8 cellular contexts compared by ENCODE assay signal in the genomic region with DNA sequence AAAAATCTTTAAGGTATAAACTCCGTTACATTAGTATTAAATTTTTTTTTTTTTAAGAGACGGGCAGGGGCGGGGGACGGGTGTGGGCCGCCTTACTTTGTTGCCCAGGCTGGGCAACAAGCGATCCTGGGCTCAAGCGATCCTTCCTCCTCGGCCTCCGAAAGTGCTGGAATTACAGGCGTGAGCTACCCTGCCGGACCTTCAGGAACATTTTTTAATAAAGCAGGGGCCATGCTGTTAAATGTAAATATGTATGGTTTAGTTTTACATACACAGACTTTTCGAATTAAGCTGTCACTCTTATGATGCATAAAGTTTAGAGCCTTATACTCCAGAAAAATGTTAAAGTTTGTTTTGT. TPM values are rescaled to one million over a fixed set of nuclear protein-coding genes. Genes with fewer than 3 reads are reported as not detected.
DNase-seq lines count a peak whose midpoint lies in the region; ATAC-seq and TF ChIP-seq lines count a peak whose summit lies in the region.

No MANE protein-coding gene starts in this region.

- CTCF ChIA-PET in RWPE1 (lab: Yijun Ruan, JAX) = interaction anchor here (0.5 to 0.7 kb wide), 3 partner anchors 36 to 67 kb away, joined by 3 to 4 read pairs (median 4); no protein-coding TSS in a partner anchor

- TF ChIP-seq CTCF in RWPE1 (conservative IDR thresholded peaks at IDR 0.05; ENCODE audit: low read depth) = no peak
- no peak for TF ChIP-seq CTCF in fibroblast of lung (conservative IDR thresholded peaks at IDR 0.05 in 1 of 2, IDR thresholded peaks at IDR 0.05 in 1 of 2; ENCODE audit: low read depth in 1 of 2, low read length in 2 of 2)
- TF ChIP-seq CTCF in prostate gland (IDR thresholded peaks at IDR 0.05) = no peak

- 7% methylated on average over 12 of the region's 12 CpGs for WGBS in prostate gland

- H3K4me1 ChIP-seq in ES-I3 (ENCODE audit: insufficient read depth, low read length) = no peaks in the 10 kb centered on the region
- no peaks in the 10 kb centered on the region for H3K4me1 ChIP-seq in fibroblast of lung (ENCODE audit: control insufficient read depth, extremely low read depth, insufficient read depth, low read length)
- no peaks in the 10 kb centered on the region for H3K4me1 ChIP-seq in prostate gland (replicated peaks)

- H3K4me2 ChIP-seq in fibroblast of lung (ENCODE audit: extremely low read depth, insufficient read depth, low read length) = peak overlapping the region; percentile 80

- H3K9ac ChIP-seq in ES-I3 (ENCODE audit: low read depth, low read length) (peak overlapping the region; percentile 69), fibroblast of lung (ENCODE audit: insufficient read depth, low read length) (peak overlapping the region; percentile 34)

- H3K36me3 ChIP-seq in ES-I3 (ENCODE audit: insufficient read depth, low read length) = no peaks in the 10 kb centered on the region
- no peaks in the 10 kb centered on the region for H3K36me3 ChIP-seq in fibroblast of lung (ENCODE audit: control insufficient read depth, insufficient read depth, low read length)
- H3K36me3 ChIP-seq in prostate gland = no peaks in the 10 kb centered on the region

- H3K9me3 ChIP-seq in ES-I3 (ENCODE audit: control insufficient read depth, insufficient read depth, low read length) (no peaks in the 10 kb centered on the region), fibroblast of lung (ENCODE audit: control insufficient read depth, insufficient read depth, low read depth, low read length) (no peaks in the 10 kb centered on the region), prostate gland (no peaks in the 10 kb centered on the region)

- H3K27ac ChIP-seq in RWPE1 = peak overlapping the region; percentile 70
- H3K27ac ChIP-seq in fibroblast of lung (ENCODE audit: insufficient read depth, low read length) = peak overlapping the region; percentile 47
- H3K27ac ChIP-seq in prostate gland = peak overlapping the region; percentile 96 to 99

- H3K27me3 ChIP-seq in fibroblast of lung (ENCODE audit: control insufficient read depth, insufficient read depth, low read length) = no peaks in the 10 kb centered on the region
- H3K27me3 ChIP-seq in prostate gland (replicated peaks; ENCODE audit: insufficient read depth) = no peaks in the 10 kb centered on the region

- H3K4me3 ChIP-seq in fibroblast of lung (replicated peaks in 1 of 4; ENCODE audit: control extremely low read depth in 1 of 4, insufficient read depth in 1 of 4, low read depth in 3 of 4, low read length in 4 of 4) = peak overlapping the region; percentile 62 to 96 (median 88)
- H3K4me3 ChIP-seq in prostate gland = peak overlapping the region; percentile 73 to 86

- no peaks in the 10 kb centered on the region for H4K20me1 ChIP-seq in fibroblast of lung (ENCODE audit: control insufficient read depth, extremely low read depth, insufficient read depth, low read length)

- H3K79me2 ChIP-seq in fibroblast of lung (ENCODE audit: control insufficient read depth, insufficient read depth, low read length) = peaks cover 69% of the 10 kb centered on the region

- no peak overlapping the region for H2AFZ ChIP-seq in fibroblast of lung (ENCODE audit: low read length)

- intact Hi-C loops in prostate gland (cut with DNase I) = no loop called here

- no peak for TF ChIP-seq POLR2A in prostate gland (IDR thresholded peaks at IDR 0.05)

- POLR2A ChIA-PET in RWPE1 (lab: Yijun Ruan, JAX; ENCODE audit: low non-redundant PET) = interaction anchor here (0.8 kb wide), 1 partner anchor 36 kb away, joined by 3 read pairs; no protein-coding TSS in a partner anchor

- DNase-seq in RWPE1 (ENCODE audit: low spot score) (no peak), fibroblast of lung (ENCODE audit: low read depth in 2 of 2) (no peak), prostate gland (ENCODE audit: low spot score) (no peak)

- no peak for ATAC-seq in GM18867 (IDR thresholded peaks at IDR 0.05; ENCODE audit: unreplicated experiment)
- no peak for ATAC-seq in HG03442 (IDR thresholded peaks at IDR 0.05; ENCODE audit: unreplicated experiment)
- ATAC-seq in HG02884 (IDR thresholded peaks at IDR 0.05; ENCODE audit: unreplicated experiment) = no peak
- ATAC-seq in GM19035 (IDR thresholded peaks at IDR 0.05; ENCODE audit: unreplicated experiment) = no peak

RNA-seq across cellular contexts. Expression of gene PPM1D, which starts 2.4 kb away (rescaled TPM):
- total RNA-seq in fibroblast of lung (12.4 and 14.4 TPM in 2 replicates), prostate gland (10 to 100 TPM; 10.4 to 18.9 TPM)
- polyA plus RNA-seq in fibroblast of lung = 6.3 and 6.8 TPM in 2 replicates
- 5.7 and 5.9 TPM in 2 replicates for polyA plus RNA-seq in fibroblast of lung (2012)
- polyA minus RNA-seq in fibroblast of lung (ENCODE audit: low replicate concordance) = 1.8 and 3.2 TPM in 2 replicates

Comparison
In these comparisons a context has a peak if more than half of its experiments do, and no peak if none do; other contexts are left out.
1. H3K27ac ChIP-seq: peak in every context shown above with its lines; median percentile 98 in prostate gland; 70 in RWPE1; 47 in fibroblast of lung.